28 cellular contexts compared by ENCODE assay signal in genomic region chr13:31060655-31061054, GRCh38.
"Had no signal": no experiment of that assay in that cellular context is flagged by ENCODE, and none has a peak within 500 bp of the region (broad histone marks: within the 10 kb centered on the region; RNA-seq: fewer than 3 reads in every experiment).

No MANE protein-coding gene starts in this region.

- H3K4me1 Mint-ChIP-seq: stimulated activated memory B cell treated with anti-CD40 and anti-IgM and Interleukin-4, amounts not matched to agents 10 μg/mL and 1 μg/mL and 100 μg/mL, for 72 hours; stimulated activated naive B cell treated with anti-CD40 and anti-IgM and Interleukin-4, amounts not matched to agents 10 μg/mL and 1 μg/mL and 100 μg/mL, for 72 hours had no signal

- H3K36me3 Mint-ChIP-seq: stimulated activated effector memory CD8-positive, alpha-beta T cell treated with anti-CD3 and anti-CD28 coated beads, Interleukin-12 subunit alpha, Interleukin-12 subunit beta, amount 100 ng/mL, for 72 hours; stimulated activated memory B cell treated with anti-CD40 and anti-IgM and Interleukin-4, amounts not matched to agents 10 μg/mL and 1 μg/mL and 100 μg/mL, for 72 hours; type B pancreatic cell had no signal

- H3K27ac ChIP-seq: stomach, suprapubic skin, testis, thoracic aorta, thyroid gland, tibial artery, tibial nerve, transverse colon, upper lobe of left lung, upper lobe of right lung, uterus had no signal

- ATAC-seq: stimulated activated effector memory CD8-positive, alpha-beta T cell treated with anti-CD3 and anti-CD28 coated beads, Interleukin-12 subunit alpha, Interleukin-12 subunit beta, amount 100 ng/mL, for 72 hours; stimulated activated memory B cell treated with anti-CD40 and anti-IgM and Interleukin-4, amounts not matched to agents 10 μg/mL and 1 μg/mL and 100 μg/mL, for 72 hours; stimulated activated naive B cell treated with anti-CD40 and anti-IgM and Interleukin-4, amounts not matched to agents 10 μg/mL and 1 μg/mL and 100 μg/mL, for 72 hours; stimulated activated naive CD8-positive, alpha-beta T cell treated with anti-CD3 and anti-CD28 coated beads, Interleukin-15, amount 100 ng/mL, for 72 hours; stimulated activated naive CD8-positive, alpha-beta T cell treated with anti-CD3 and anti-CD28 coated beads, Interleukin-15, Interleukin-2, amounts not matched to agents 100 U/mL and 50 U/mL, for 24 hours; upper lobe of right lung had no signal

- H3K4me1 ChIP-seq: stomach, suprapubic skin, testis, thyroid gland, tibial artery, tibial nerve, transverse colon, upper lobe of left lung, upper lobe of right lung, uterus had no signal

- H3K36me3 ChIP-seq: stomach, suprapubic skin, thoracic aorta, thyroid gland, tibial artery, tibial nerve, transverse colon, upper lobe of left lung, upper lobe of right lung, uterus had no signal

- H3K27me3 ChIP-seq: stomach, suprapubic skin, testis, thyroid gland, tibial nerve, transverse colon, upper lobe of left lung, upper lobe of right lung, uterus had no signal

- DNase-seq: stimulated activated CD4-positive, alpha-beta T cell treated with anti-CD3 and anti-CD28 coated beads, Interleukin-2, amount 100 ng/mL, for 24 hours; stimulated activated CD4-positive, alpha-beta T cell treated with anti-CD3 and anti-CD28 coated beads, Interleukin-2, amount 100 ng/mL, for 48 hours; stimulated activated CD4-positive, alpha-beta T cell treated with anti-CD3 and anti-CD28 coated beads, Interleukin-4, amount 100 ng/mL, for 1 hour; stimulated activated CD4-positive, alpha-beta T cell treated with anti-CD3 and anti-CD28 coated beads, Interleukin-4, amount 100 ng/mL, for 24 hours; stimulated activated CD4-positive, alpha-beta T cell treated with anti-CD3 and anti-CD28 coated beads, Interleukin-4, amount 100 ng/mL, for 4 hours; stimulated activated CD8-positive, alpha-beta memory T cell treated with anti-CD3 and anti-CD28 coated beads, Interleukin-4, amount 100 ng/mL, for 48 hours; stimulated activated naive B cell treated with anti-CD40 and anti-IgM and Interleukin-4, amounts not matched to agents 10 μg/mL and 1 μg/mL and 100 μg/mL, for 72 hours; stimulated activated naive CD4-positive, alpha-beta T cell; stimulated activated naive CD4-positive, alpha-beta T cell treated with Interleukin-2 at 50 U/mL for 16 hours; stimulated activated naive CD8-positive, alpha-beta T cell treated with anti-CD3 and anti-CD28 coated beads, Interleukin-15, amount 100 ng/mL, for 72 hours; stimulated activated naive CD8-positive, alpha-beta T cell treated with anti-CD3 and anti-CD28 coated beads, Interleukin-15, Interleukin-2, amounts not matched to agents 100 U/mL and 50 U/mL, for 24 hours; stomach; substantia nigra; testis; thyroid gland; tibial artery; transverse colon; trophoblast cell; upper lobe of right lung; uterus had no signal

- H3K4me3 ChIP-seq: stomach, suprapubic skin, testis, thoracic aorta, thyroid gland, tibial artery, tibial nerve, transverse colon, upper lobe of left lung, upper lobe of right lung, uterus had no signal

- H3K27ac Mint-ChIP-seq: stimulated activated effector memory CD8-positive, alpha-beta T cell treated with anti-CD3 and anti-CD28 coated beads, Interleukin-12 subunit alpha, Interleukin-12 subunit beta, amount 100 ng/mL, for 72 hours; stimulated activated memory B cell treated with anti-CD40 and anti-IgM and Interleukin-4, amounts not matched to agents 10 μg/mL and 1 μg/mL and 100 μg/mL, for 72 hours; stimulated activated naive B cell treated with anti-CD40 and anti-IgM and Interleukin-4, amounts not matched to agents 10 μg/mL and 1 μg/mL and 100 μg/mL, for 72 hours; stimulated activated naive CD8-positive, alpha-beta T cell treated with anti-CD3 and anti-CD28 coated beads, Interleukin-15, amount 100 ng/mL, for 72 hours; stimulated activated naive CD8-positive, alpha-beta T cell treated with anti-CD3 and anti-CD28 coated beads, Interleukin-15, Interleukin-2, amounts not matched to agents 100 ng/mL and 50 ng/mL, for 24 hours; type B pancreatic cell had no signal

- H3K4me3 Mint-ChIP-seq: stimulated activated effector memory CD8-positive, alpha-beta T cell treated with anti-CD3 and anti-CD28 coated beads, Interleukin-12 subunit alpha, Interleukin-12 subunit beta, amount 100 ng/mL, for 72 hours; stimulated activated memory B cell treated with anti-CD40 and anti-IgM and Interleukin-4, amounts not matched to agents 10 μg/mL and 1 μg/mL and 100 μg/mL, for 72 hours; stimulated activated naive B cell treated with anti-CD40 and anti-IgM and Interleukin-4, amounts not matched to agents 10 μg/mL and 1 μg/mL and 100 μg/mL, for 72 hours; stimulated activated naive CD8-positive, alpha-beta T cell treated with anti-CD3 and anti-CD28 coated beads, Interleukin-15, amount 100 ng/mL, for 72 hours; stimulated activated naive CD8-positive, alpha-beta T cell treated with anti-CD3 and anti-CD28 coated beads, Interleukin-15, Interleukin-2, amounts not matched to agents 100 ng/mL and 50 ng/mL, for 24 hours; type B pancreatic cell had no signal

- H3K9me3 ChIP-seq: stomach, suprapubic skin, testis, thoracic aorta, thyroid gland, tibial nerve, transverse colon, upper lobe of right lung, uterus had no signal
